Comparison of ENCODE assay signal across 8 cellular contexts in genomic region chr9:96327694-96328352, GRCh38. TPM values are rescaled to one million over a fixed set of nuclear protein-coding genes. Genes with fewer than 3 reads are reported as not detected.
DNase-seq lines count a peak whose midpoint lies in the region; ATAC-seq and TF ChIP-seq lines count a peak whose summit lies in the region.

No MANE protein-coding gene starts in this region.

- no peak for ATAC-seq in GM19035 (IDR thresholded peaks at IDR 0.05; ENCODE audit: unreplicated experiment)

- H3K9ac ChIP-seq in neural progenitor cell = no peak overlapping the region

- H3F3A ChIP-seq in neural progenitor cell (ENCODE audit: low read depth) = no peaks in the 10 kb centered on the region

- no peak overlapping the region for H3K27ac ChIP-seq in neural progenitor cell

- no peaks in the 10 kb centered on the region for H3K9me3 Mint-ChIP-seq in neural progenitor cell

- no peaks in the 10 kb centered on the region for H3K4me1 Mint-ChIP-seq in neural progenitor cell

- no peaks in the 10 kb centered on the region for H3K4me1 ChIP-seq in BE2C
- H3K4me1 ChIP-seq in neural progenitor cell = no peaks in the 10 kb centered on the region

- in situ Hi-C loops in GM13976 (cut with MboI; ENCODE audit: low sequenced_read_pairs, unreplicated experiment) = no loop called here

- H3K36me3 ChIP-seq in BE2C (no peaks in the 10 kb centered on the region), neural progenitor cell (no peaks in the 10 kb centered on the region)

- H3K4me2 ChIP-seq in neural progenitor cell = no peak overlapping the region

- no peaks in the 10 kb centered on the region for H3K36me3 Mint-ChIP-seq in neural progenitor cell

- DNase-seq in BE2C (peak; percentile 47), GM13976 (ENCODE audit: low spot score) (peak; percentile 66), NCI-H2227 (lab: John Stamatoyannopoulos, UW; ENCODE audit: unreplicated experiment) (peak; percentile 49), fibroblast of pulmonary artery (ENCODE audit: low read depth) (peak; percentile 75), neural progenitor cell (ENCODE audit: low spot score) (peak; percentile 52), NCI-H187 treated with DMSO at 0.1 percent for 48 hours (lab: John Stamatoyannopoulos, UW) (no peak)
- peak; percentile 31 for DNase-seq in activated CD8-positive, alpha-beta memory T cell treated with anti-CD3 and anti-CD28 coated beads, Interleukin-2, amount 50 U/mL, for 4 hours

- peaks cover 3% of the 10 kb centered on the region for H3K27me3 Mint-ChIP-seq in neural progenitor cell (ENCODE audit: insufficient read depth, low read depth)

- H3K9me3 ChIP-seq in BE2C = no peaks in the 10 kb centered on the region
- H3K9me3 ChIP-seq in neural progenitor cell (ENCODE audit: low read depth) = no peaks in the 10 kb centered on the region

- no peak overlapping the region for H3K4me3 Mint-ChIP-seq in neural progenitor cell

- no peaks in the 10 kb centered on the region for H4K20me1 ChIP-seq in neural progenitor cell (ENCODE audit: low read depth)

- H3K27ac Mint-ChIP-seq in neural progenitor cell = no peak overlapping the region

- H3K27me3 ChIP-seq in BE2C = no peaks in the 10 kb centered on the region
- no peaks in the 10 kb centered on the region for H3K27me3 ChIP-seq in neural progenitor cell

- H3K79me2 ChIP-seq in neural progenitor cell (ENCODE audit: low read depth) = no peaks in the 10 kb centered on the region

- no peak overlapping the region for H2AFZ ChIP-seq in neural progenitor cell (replicated peaks)

- TF ChIP-seq CTCF in BE2C (IDR thresholded peaks at IDR 0.05; ENCODE audit: low read depth, low read length) = peak; percentile 75
- peak; percentile 57 for TF ChIP-seq CTCF in GM13976 (IDR thresholded peaks at IDR 0.05; ENCODE audit: borderline replicate concordance, control extremely low read depth, extremely low read depth, insufficient read depth, missing control alignments)
- peak; percentile 76 for TF ChIP-seq CTCF in fibroblast of pulmonary artery (IDR thresholded peaks at IDR 0.05; ENCODE audit: low read length, missing control alignments)
- peak; percentile 73 for TF ChIP-seq CTCF in neural progenitor cell (IDR thresholded peaks at IDR 0.05)

- no peak overlapping the region for H3K4me3 ChIP-seq in BE2C (ENCODE audit: low read depth, low read length)
- no peak overlapping the region for H3K4me3 ChIP-seq in fibroblast of pulmonary artery (replicated peaks; ENCODE audit: low read depth, low read length)
- H3K4me3 ChIP-seq in neural progenitor cell = no peak overlapping the region

RNA-seq across cellular contexts. Expression of gene HSD17B3, which starts 25.8 kb away (rescaled TPM):
- not detected for polyA plus RNA-seq in BE2C (2012; ENCODE audit: insufficient read depth, insufficient read length, low read depth)
- total RNA-seq in neural progenitor cell (ENCODE audit: low replicate concordance) = not detected in 2 replicates

RNA-seq across cellular contexts. Expression of gene SLC35D2, which starts 55.7 kb away (rescaled TPM):
- 22.0 TPM for polyA plus RNA-seq in BE2C (2012; ENCODE audit: insufficient read depth, insufficient read length, low read depth)
- 18.5 and 30.1 TPM in 2 replicates for total RNA-seq in neural progenitor cell (ENCODE audit: low replicate concordance)
